17 cellular contexts compared by ENCODE assay signal in the genomic region with DNA sequence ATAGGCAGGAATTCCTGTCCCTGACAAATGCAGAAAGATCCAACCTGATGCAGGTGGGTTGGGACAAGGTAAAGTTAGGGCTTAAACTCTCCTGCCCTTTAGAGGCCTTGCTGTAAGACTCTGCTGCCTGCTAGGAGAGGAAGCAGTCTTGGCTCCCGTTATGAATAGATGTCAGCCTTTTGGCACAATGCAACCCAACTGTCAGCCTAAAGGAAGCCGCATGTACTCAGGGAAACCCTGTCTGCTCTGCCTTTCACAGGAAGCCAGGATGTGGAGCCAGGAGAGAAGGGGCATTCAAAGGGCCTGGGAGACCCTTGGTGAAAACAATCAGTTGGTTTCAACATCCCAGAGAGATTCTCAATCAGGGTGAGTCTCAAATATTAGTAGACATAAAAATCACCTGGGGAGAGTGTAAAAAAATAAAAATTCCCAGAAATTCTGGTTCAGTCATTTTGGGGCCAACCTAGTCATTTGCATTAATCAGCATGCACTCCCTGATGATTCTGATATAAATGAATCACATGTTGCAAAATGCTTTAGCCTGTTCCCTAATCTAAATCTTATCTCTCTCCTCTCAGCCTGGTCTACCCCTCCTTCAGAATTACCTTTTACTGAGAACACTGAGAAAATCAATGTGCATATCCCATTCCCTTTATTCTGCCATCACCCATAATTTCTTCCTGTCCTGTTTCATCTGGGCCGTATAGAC.
A peak's percentile ranks its signal among the peaks of the same experiment; 100 is the strongest.
DNase-seq lines count a peak whose midpoint lies in the region; ATAC-seq and TF ChIP-seq lines count a peak whose summit lies in the region.
"Had no signal": no experiment of that assay in that cellular context is flagged by ENCODE, and none has a peak within 500 bp of the region (broad histone marks: within the 10 kb centered on the region; RNA-seq: fewer than 3 reads in every experiment).

No MANE protein-coding gene starts in this region.

- H3K27ac Mint-ChIP-seq in T-helper 2 cell treated with Interferon-gamma antibody and Interleukin-4, amounts not matched to agents 5 μg/mL and 100 μg/mL, for 36 hours, result no peak overlapping the region
- H3K27ac Mint-ChIP-seq: mesothelial cell of epicardium had no signal

- peak overlapping the region; percentile 75 for H3K27ac ChIP-seq in RWPE1
- H3K27ac ChIP-seq in fibroblast of lung (ENCODE audit: insufficient read depth, low read length), result peak overlapping the region; percentile 61
- H3K27ac ChIP-seq in psoas muscle, result peak overlapping the region; percentile 12
- no peak overlapping the region for H3K27ac ChIP-seq in MM.1S (ENCODE audit: low read length)

- no peak overlapping the region for H3K9ac ChIP-seq in fibroblast of lung (ENCODE audit: insufficient read depth, low read length)
- H3K9ac ChIP-seq in MM.1S (ENCODE audit: low read length), result no peak overlapping the region

- WGBS in psoas muscle, 3 donors, result 19 to 40% (median 35%) methylated on average over 3 of the region's 3 CpGs

- H3K9me3 Mint-ChIP-seq in T-helper 2 cell treated with Interferon-gamma antibody and Interleukin-4, amounts not matched to agents 5 μg/mL and 100 μg/mL, for 36 hours, result no peaks in the 10 kb centered on the region
- H3K9me3 Mint-ChIP-seq: mesothelial cell of epicardium had no signal

- H2AFZ ChIP-seq in fibroblast of lung (ENCODE audit: low read length) (no peak overlapping the region), MM.1S (ENCODE audit: low read length) (no peak overlapping the region)

- DNase-seq in GM03348 (ENCODE audit: low spot score) (peak; percentile 36), RWPE1 (ENCODE audit: low spot score) (peak; percentile 54), fibroblast of lung (ENCODE audit: low read depth in 2 of 2) (peak; percentile 63 to 83), psoas muscle (peak in 1 of 2 donors; percentile 23), MM.1S (no peak), NCI-H2171 treated with DMSO at 0.1 percent for 48 hours (lab: John Stamatoyannopoulos, UW) (no peak)
- DNase-seq in T-helper 2 cell treated with Interferon-gamma antibody and Interleukin-4, amounts not matched to agents 5 μg/mL and 100 μg/mL, for 36 hours (ENCODE audit: low spot score), result no peak
- DNase-seq: activated CD8-positive, alpha-beta memory T cell treated with anti-CD3 and anti-CD28 coated beads, Interleukin-2, amount 50 U/mL, for 48 hours; effector CD8-positive, alpha-beta T cell; NCI-H2081; stimulated activated CD4-positive, alpha-beta T cell treated with anti-CD3 and anti-CD28 coated beads, Interleukin-2, amount 100 ng/mL, for 48 hours; stimulated activated naive CD4-positive, alpha-beta T cell had no signal

- ATAC-seq in psoas muscle (peak in 1 of 4 donors; percentile 21), GM21381 (IDR thresholded peaks at IDR 0.05; ENCODE audit: unreplicated experiment) (no peak)
- ATAC-seq: HepG2, Panc1 had no signal

- H3F3A ChIP-seq in MM.1S (ENCODE audit: insufficient read depth, low read length), result no peaks in the 10 kb centered on the region

- H3K36me3 Mint-ChIP-seq in T-helper 2 cell treated with Interferon-gamma antibody and Interleukin-4, amounts not matched to agents 5 μg/mL and 100 μg/mL, for 36 hours (ENCODE audit: low read depth), result no peaks in the 10 kb centered on the region
- H3K36me3 Mint-ChIP-seq: mesothelial cell of epicardium had no signal

- H3K4me3 ChIP-seq in fibroblast of lung (replicated peaks in 1 of 4; ENCODE audit: control extremely low read depth in 1 of 4, insufficient read depth in 1 of 4, low read depth in 3 of 4, low read length in 4 of 4) (no peak overlapping the region), psoas muscle (no peak overlapping the region), MM.1S (ENCODE audit: low read length) (no peak overlapping the region)
- H3K4me3 ChIP-seq: ovary had no signal

- H3K36me3 ChIP-seq in fibroblast of lung (ENCODE audit: control insufficient read depth, insufficient read depth, low read length) (no peaks in the 10 kb centered on the region), psoas muscle (ENCODE audit: insufficient read depth in 1 of 2, low read depth in 1 of 2) (no peaks in the 10 kb centered on the region), MM.1S (replicated peaks; ENCODE audit: insufficient read depth, low read length) (no peaks in the 10 kb centered on the region)
- H3K36me3 ChIP-seq: ovary had no signal

- H3K4me1 ChIP-seq in fibroblast of lung (ENCODE audit: control insufficient read depth, extremely low read depth, insufficient read depth, low read length), result peaks cover 40% of the 10 kb centered on the region
- peaks cover 16% of the 10 kb centered on the region for H3K4me1 ChIP-seq in psoas muscle
- no peaks in the 10 kb centered on the region for H3K4me1 ChIP-seq in MM.1S (ENCODE audit: low read length)

- no peak for TF ChIP-seq CTCF in RWPE1 (conservative IDR thresholded peaks at IDR 0.05; ENCODE audit: low read depth)
- TF ChIP-seq CTCF in fibroblast of lung (conservative IDR thresholded peaks at IDR 0.05 in 1 of 2, IDR thresholded peaks at IDR 0.05 in 1 of 2; ENCODE audit: low read depth in 1 of 2, low read length in 2 of 2), result no peak
- no peak for TF ChIP-seq CTCF in psoas muscle (IDR thresholded peaks at IDR 0.05)
- no peak for TF ChIP-seq CTCF in MM.1S (IDR thresholded peaks at IDR 0.05; ENCODE audit: low read length)

- no peaks in the 10 kb centered on the region for H3K27me3 Mint-ChIP-seq in T-helper 2 cell treated with Interferon-gamma antibody and Interleukin-4, amounts not matched to agents 5 μg/mL and 100 μg/mL, for 36 hours (ENCODE audit: low read depth)

- no peaks in the 10 kb centered on the region for H3K9me2 ChIP-seq in MM.1S (replicated peaks; ENCODE audit: insufficient read depth, low read length)

- H3K27me3 ChIP-seq in fibroblast of lung (ENCODE audit: control insufficient read depth, insufficient read depth, low read length), result no peaks in the 10 kb centered on the region
- no peaks in the 10 kb centered on the region for H3K27me3 ChIP-seq in psoas muscle (ENCODE audit: insufficient read depth in 3 of 3, low read length in 2 of 3)
- H3K27me3 ChIP-seq in MM.1S (replicated peaks; ENCODE audit: insufficient read depth, low read length), result no peaks in the 10 kb centered on the region
- H3K27me3 ChIP-seq: ovary had no signal

- no peaks in the 10 kb centered on the region for H3K9me3 ChIP-seq in fibroblast of lung (ENCODE audit: control insufficient read depth, insufficient read depth, low read depth, low read length)
- H3K9me3 ChIP-seq in psoas muscle, result no peaks in the 10 kb centered on the region
- H3K9me3 ChIP-seq in MM.1S (replicated peaks; ENCODE audit: insufficient read depth, low read length), result no peaks in the 10 kb centered on the region
- H3K9me3 ChIP-seq: ovary had no signal

- POLR2A ChIA-PET in RWPE1 (lab: Yijun Ruan, JAX; ENCODE audit: low non-redundant PET), result no interaction called here

- peak overlapping the region; percentile 30 for H3K4me2 ChIP-seq in fibroblast of lung (ENCODE audit: extremely low read depth, insufficient read depth, low read length)
- no peak overlapping the region for H3K4me2 ChIP-seq in MM.1S (ENCODE audit: low read depth, low read length)

- intact Hi-C loops in psoas muscle (cut with DNase I), result no loop called here

- H3K4me1 Mint-ChIP-seq in T-helper 2 cell treated with Interferon-gamma antibody and Interleukin-4, amounts not matched to agents 5 μg/mL and 100 μg/mL, for 36 hours (ENCODE audit: low read depth), result no peaks in the 10 kb centered on the region

- no peak overlapping the region for H3K4me3 Mint-ChIP-seq in T-helper 2 cell treated with Interferon-gamma antibody and Interleukin-4, amounts not matched to agents 5 μg/mL and 100 μg/mL, for 36 hours
- H3K4me3 Mint-ChIP-seq: mesothelial cell of epicardium had no signal

- H4K20me1 ChIP-seq in fibroblast of lung (ENCODE audit: control insufficient read depth, extremely low read depth, insufficient read depth, low read length), result no peaks in the 10 kb centered on the region
- H4K20me1 ChIP-seq in MM.1S (ENCODE audit: insufficient read depth, low read length), result no peaks in the 10 kb centered on the region

- CTCF ChIA-PET in RWPE1 (lab: Yijun Ruan, JAX), result interaction anchor here (0.6 kb wide), 1 partner anchor 664 kb away, joined by 3 read pairs; no protein-coding TSS in a partner anchor

- H3K79me2 ChIP-seq in fibroblast of lung (ENCODE audit: control insufficient read depth, insufficient read depth, low read length), result no peaks in the 10 kb centered on the region
- H3K79me2 ChIP-seq in MM.1S (ENCODE audit: low read length), result no peaks in the 10 kb centered on the region

Comparison
In these comparisons a context has a peak if more than half of its experiments do, and no peak if none do; other contexts are left out.
1. DNase-seq: peak in GM03348 (single experiment), RWPE1 (single experiment) and fibroblast of lung (2 of 2); none in MM.1S (single experiment), NCI-H2171 treated with DMSO at 0.1 percent for 48 hours (single experiment) and T-helper 2 cell treated with Interferon-gamma antibody and Interleukin-4, amounts not matched to agents 5 μg/mL and 100 μg/mL, for 36 hours (single experiment).